ENCODE assay signal across 36 cellular contexts in genomic region chr7:115252461-115252860, GRCh38.
"Had no signal": no experiment of that assay in that cellular context is flagged by ENCODE, and none has a peak within 500 bp of the region (broad histone marks: within the 10 kb centered on the region; RNA-seq: fewer than 3 reads in every experiment).

No MANE protein-coding gene starts in this region.

- H3K27me3 Mint-ChIP-seq: activated CD8-positive, alpha-beta T cell treated with anti-CD3 and anti-CD28 coated beads for 36 hours; activated naive CD8-positive, alpha-beta T cell treated with anti-CD3 and anti-CD28 coated beads for 36 hours; activated T-helper 17 cell treated with anti-CD3 and anti-CD28 coated beads, Interleukin-2, amount 50 U/mL, for 72 hours had no signal

- H3K27ac Mint-ChIP-seq: activated CD8-positive, alpha-beta T cell treated with anti-CD3 and anti-CD28 coated beads for 36 hours; activated naive CD8-positive, alpha-beta T cell treated with anti-CD3 and anti-CD28 coated beads for 36 hours; activated T-cell treated with anti-CD3 and anti-CD28 coated beads, Interleukin-2, amount 50 U/mL, for 72 hours; activated T-helper 17 cell treated with anti-CD3 and anti-CD28 coated beads, Interleukin-2, amount 50 U/mL, for 72 hours had no signal

- H3K4me3 Mint-ChIP-seq: activated CD8-positive, alpha-beta T cell treated with anti-CD3 and anti-CD28 coated beads for 36 hours; activated naive CD8-positive, alpha-beta T cell treated with anti-CD3 and anti-CD28 coated beads for 36 hours; activated T-cell treated with anti-CD3 and anti-CD28 coated beads, Interleukin-2, amount 50 U/mL, for 72 hours; activated T-helper 17 cell treated with anti-CD3 and anti-CD28 coated beads, Interleukin-2, amount 50 U/mL, for 72 hours; central memory CD8-positive, alpha-beta T cell had no signal

- ATAC-seq: activated CD8-positive, alpha-beta T cell treated with anti-CD3 and anti-CD28 coated beads for 36 hours; activated T-cell treated with anti-CD3 and anti-CD28 coated beads, Interleukin-2, amount 50 U/mL, for 72 hours; activated T-helper 17 cell treated with anti-CD3 and anti-CD28 coated beads, Interleukin-2, amount 50 U/mL, for 72 hours; Right ventricle myocardium inferior; SK-N-SH treated with all-trans-retinoic acid at 6 μM for 48 hours had no signal

- H2AFZ ChIP-seq: PC-9 had no signal

- H3K36me3 ChIP-seq: brain microvascular endothelial cell, cardiac muscle cell, WERI-Rb-1 had no signal

- DNase-seq: activated CD4-positive, alpha-beta T cell treated with anti-CD3 and anti-CD28 coated beads for 1 hour; activated CD4-positive, alpha-beta T cell treated with anti-CD3 and anti-CD28 coated beads for 48 hours; activated CD4-positive, alpha-beta T cell treated with anti-CD3 and anti-CD28 coated beads, Interleukin-2, amount 50 U/mL, for 4 hours; activated CD4-positive, CD25-positive, alpha-beta regulatory T cell; activated CD8-positive, alpha-beta T cell treated with anti-CD3 and anti-CD28 coated beads for 36 hours; activated effector memory CD4-positive, alpha-beta T cell treated with anti-CD3 and anti-CD28 coated beads, Interleukin-2, amount 50 U/mL, for 16 hours; activated naive CD4-positive, alpha-beta T cell; activated naive CD4-positive, alpha-beta T cell treated with anti-CD3 and anti-CD28 coated beads, Interleukin-2, amount 50 U/mL, for 16 hours; activated naive CD8-positive, alpha-beta T cell treated with anti-CD3 and anti-CD28 coated beads for 36 hours; activated T-cell treated with anti-CD3 and anti-CD28 coated beads, Interleukin-2, amount 50 U/mL, for 1 hour; activated T-cell treated with anti-CD3 and anti-CD28 coated beads, Interleukin-2, amount 50 U/mL, for 72 hours; amniotic stem cell; aorta; brain microvascular endothelial cell; NCI-H1092 treated with DMSO at 0.1 percent for 48 hours; NCI-H1417; NCI-H146; NCI-H187; NCI-H2029 treated with DMSO at 0.1 percent for 48 hours; NCI-H2107; NCI-H226; NCI-H446 treated with DMSO at 0.1 percent for 48 hours; NK-92 treated with Interleukin-12 subunit alpha and Interleukin-12 subunit beta, amount 100 ng/mL, for 24 hours; PC-9; SIG-M5; T-helper 1 cell; T-helper 2 cell; T-helper 9 cell; WERI-Rb-1 had no signal

- H3K27me3 ChIP-seq: brain microvascular endothelial cell, cardiac muscle cell had no signal

- H3K4me2 ChIP-seq: KMS-11, PC-9 had no signal

- H3K9ac ChIP-seq: KMS-11 had no signal

- H3K4me3 ChIP-seq: cardiac muscle cell, PC-9 had no signal

- H3K27ac ChIP-seq: brain microvascular endothelial cell, cardiac muscle cell, KMS-11, PC-9, RWPE1, WERI-Rb-1 had no signal

- H3K9me3 Mint-ChIP-seq: activated CD8-positive, alpha-beta T cell treated with anti-CD3 and anti-CD28 coated beads for 36 hours; activated naive CD8-positive, alpha-beta T cell treated with anti-CD3 and anti-CD28 coated beads for 36 hours; activated T-cell treated with anti-CD3 and anti-CD28 coated beads, Interleukin-2, amount 50 U/mL, for 72 hours; central memory CD8-positive, alpha-beta T cell had no signal

- H3K4me1 Mint-ChIP-seq: activated naive CD8-positive, alpha-beta T cell treated with anti-CD3 and anti-CD28 coated beads for 36 hours; central memory CD8-positive, alpha-beta T cell had no signal

- H3K36me3 Mint-ChIP-seq: activated naive CD8-positive, alpha-beta T cell treated with anti-CD3 and anti-CD28 coated beads for 36 hours had no signal
